Comparison of ENCODE assay signal across 8 cellular contexts in genomic region chr19:39413903-39414608, GRCh38. TPM values are rescaled to one million over a fixed set of nuclear protein-coding genes. Genes with fewer than 3 reads are reported as not detected.
A peak's percentile ranks its signal among the peaks of the same experiment; 100 is the strongest.
DNase-seq lines count a peak whose midpoint lies in the region; ATAC-seq lines count a peak whose summit lies in the region.

No MANE protein-coding gene starts in this region.

- no peaks in the 10 kb centered on the region for H3K36me3 ChIP-seq in CD8-positive, alpha-beta memory T cell (ENCODE audit: insufficient read depth, low read length)
- H3K36me3 ChIP-seq in aorta (ENCODE audit: control insufficient read depth in 1 of 2, insufficient read depth in 2 of 2, low read length in 1 of 2): peaks cover 0 to 2% of the 10 kb centered on the region in 2 donors

- ATAC-seq in aorta (ENCODE audit: low FRiP score): no peak
- ATAC-seq in HG03521 (IDR thresholded peaks at IDR 0.05; ENCODE audit: unreplicated experiment): no peak

- peaks cover 0 to 18% of the 10 kb centered on the region in 2 donors for H3K27me3 Mint-ChIP-seq in CD8-positive, alpha-beta memory T cell
- H3K27me3 Mint-ChIP-seq in IgD-negative memory B cell: peaks cover 2% of the 10 kb centered on the region

- WGBS in aorta, 2 donors: 9 to 13% methylated on average over 18 of the region's 18 CpGs

- H3K4me1 ChIP-seq in CD8-positive, alpha-beta memory T cell (ENCODE audit: insufficient read depth, low read length): peaks cover 28% of the 10 kb centered on the region
- no peaks in the 10 kb centered on the region for H3K4me1 ChIP-seq in aorta (ENCODE audit: control insufficient read depth in 1 of 2, insufficient read depth in 2 of 2, low read length in 2 of 2)

- peak overlapping the region; percentile 74 to 93 (median 85) for H3K4me3 Mint-ChIP-seq in CD8-positive, alpha-beta memory T cell
- H3K4me3 Mint-ChIP-seq in IgD-negative memory B cell: peak overlapping the region; percentile 81 to 94 (median 85)

- H3K27me3 ChIP-seq in CD8-positive, alpha-beta memory T cell (ENCODE audit: insufficient read depth, low read length, poor library complexity, severe bottlenecking): no peaks in the 10 kb centered on the region
- H3K27me3 ChIP-seq in aorta (ENCODE audit: control insufficient read depth in 1 of 2, insufficient read depth in 2 of 2, low read length in 1 of 2): no peaks in the 10 kb centered on the region

- no peak overlapping the region for H3K27ac ChIP-seq in CD8-positive, alpha-beta memory T cell (ENCODE audit: low read depth, low read length)
- peak overlapping the region; percentile 67 for H3K27ac ChIP-seq in caudate nucleus (ENCODE audit: low read depth, low read length)
- peak overlapping the region in 1 of 2 donors; percentile 77 for H3K27ac ChIP-seq in aorta (ENCODE audit: low read depth in 1 of 2, low read length in 2 of 2)

- H3K9me3 ChIP-seq in CD8-positive, alpha-beta memory T cell (ENCODE audit: low read length): no peaks in the 10 kb centered on the region
- H3K9me3 ChIP-seq in aorta (ENCODE audit: control insufficient read depth, low read length): no peaks in the 10 kb centered on the region

- peak overlapping the region; percentile 34 for H3K4me3 ChIP-seq in CD8-positive, alpha-beta memory T cell (ENCODE audit: low read length)
- peak overlapping the region; percentile 75 to 89 for H3K4me3 ChIP-seq in aorta (ENCODE audit: low read length in 2 of 2)

- DNase-seq in CD8-positive, alpha-beta memory T cell: peak in 1 of 5 donors; percentile 57
- DNase-seq in caudate nucleus (lab: John Stamatoyannopoulos, UW) (no peak), lung microvascular endothelial cell (ENCODE audit: low read depth in 2 of 2) (peak; percentile 62 to 67), aorta (peak; percentile 63 to 84)
- no peak for DNase-seq in activated CD4-positive, CD25-positive, alpha-beta regulatory T cell treated with anti-CD3 and anti-CD28 coated beads, Interleukin-2, amount 50 U/mL, for 72 hours
- no peak for DNase-seq in activated CD4-positive, alpha-beta T cell treated with anti-CD3 and anti-CD28 coated beads for 4 hours

- peaks cover 0 to 50% (median 3%) of the 10 kb centered on the region in 3 donors for H3K36me3 Mint-ChIP-seq in CD8-positive, alpha-beta memory T cell
- H3K36me3 Mint-ChIP-seq in IgD-negative memory B cell: peaks cover 4% of the 10 kb centered on the region

- peak overlapping the region; percentile 88 to 96 (median 92) for H3K27ac Mint-ChIP-seq in CD8-positive, alpha-beta memory T cell
- peak overlapping the region; percentile 80 to 100 (median 95) for H3K27ac Mint-ChIP-seq in IgD-negative memory B cell

- intact Hi-C loops in aorta (cut with DNase I): loop anchor here (2.0 kb wide), 2 partner anchors 15 to 31 kb away; partner anchors contain the start of gene SUPT5H (in 1 of the 2)

- H3K4me1 Mint-ChIP-seq in CD8-positive, alpha-beta memory T cell: peaks cover 34 to 43% (median 38%) of the 10 kb centered on the region in 3 donors
- H3K4me1 Mint-ChIP-seq in IgD-negative memory B cell: peaks cover 23 to 25% (median 24%) of the 10 kb centered on the region in 3 donors

- H3K9me3 Mint-ChIP-seq in CD8-positive, alpha-beta memory T cell: peaks cover 0 to 11% (median 2%) of the 10 kb centered on the region in 5 donors
- H3K9me3 Mint-ChIP-seq in IgD-negative memory B cell: peaks cover 0 to 2% (median 0%) of the 10 kb centered on the region in 3 donors

- CTCF ChIA-PET in CD8-positive, alpha-beta memory T cell (lab: Charles Lee): interaction anchor here (1.5 to 1.9 kb wide), 3 partner anchors 16 to 119 kb away, joined by 4 to 8 read pairs (median 7); partner anchors contain the start of genes EID2B and RPS16

- POLR2A ChIA-PET in CD8-positive, alpha-beta memory T cell (lab: Charles Lee): interaction anchor here (1.5 to 1.8 kb wide), 2 partner anchors 10 to 21 kb away, joined by 4 to 9 read pairs; partner anchors contain the start of gene RPS16

RNA-seq across cellular contexts. Expression of gene PLEKHG2, which starts 1.6 kb away (rescaled TPM):
- 10 to 100 TPM; 35.2 to 36.4 TPM for total RNA-seq in CD8-positive, alpha-beta memory T cell
- polyA plus RNA-seq in CD8-positive, alpha-beta memory T cell: 4.0 TPM
- polyA plus RNA-seq in IgD-negative memory B cell: 6.5 TPM
- total RNA-seq in lung microvascular endothelial cell: 10.1 and 10.5 TPM in 2 replicates
- 10 to 100 TPM; 86.4 to 98.1 TPM for total RNA-seq in aorta
- polyA plus RNA-seq in aorta: 10 to 100 TPM; 15.3 to 74.4 TPM

RNA-seq across cellular contexts. Expression of gene ZFP36, which starts 7.4 kb away (rescaled TPM):
- 10 to 100 TPM; 32.8 to 36.4 TPM for total RNA-seq in CD8-positive, alpha-beta memory T cell
- polyA plus RNA-seq in CD8-positive, alpha-beta memory T cell: 355 TPM
- polyA plus RNA-seq in IgD-negative memory B cell (579 TPM), aorta (100 to 1,000 TPM; 124 to 360 TPM)
- total RNA-seq in lung microvascular endothelial cell (0.44 and 4.0 TPM in 2 replicates), aorta (100 to 1,000 TPM; 205 to 955 TPM)

RNA-seq across cellular contexts. Expression of gene RPS16, which starts 21.7 kb away (rescaled TPM):
- 1,000 to 10,000 TPM; 2,654 to 2,668 TPM for total RNA-seq in CD8-positive, alpha-beta memory T cell
- 1,795 TPM for polyA plus RNA-seq in CD8-positive, alpha-beta memory T cell
- polyA plus RNA-seq in IgD-negative memory B cell (2,255 TPM), aorta (1,000 to 10,000 TPM; 3,270 to 4,459 TPM)
- total RNA-seq in lung microvascular endothelial cell (200 and 211 TPM in 2 replicates), aorta (1,000 to 10,000 TPM; 1,268 to 1,273 TPM)

RNA-seq across cellular contexts. Expression of gene MED29, which starts 22.9 kb away (rescaled TPM):
- 10 to 100 TPM; 39.3 to 39.6 TPM for total RNA-seq in CD8-positive, alpha-beta memory T cell
- 56.8 TPM for polyA plus RNA-seq in CD8-positive, alpha-beta memory T cell
- polyA plus RNA-seq in IgD-negative memory B cell: 68.7 TPM
- 11.1 and 13.5 TPM in 2 replicates for total RNA-seq in lung microvascular endothelial cell
- 10 to 100 TPM; 28.9 to 35.1 TPM for total RNA-seq in aorta
- polyA plus RNA-seq in aorta: 10 to 100 TPM; 26.0 to 29.7 TPM

RNA-seq across cellular contexts. Expression of gene PAF1, which starts 23.1 kb away (rescaled TPM):
- 10 to 100 TPM; 44.6 to 46.9 TPM for total RNA-seq in CD8-positive, alpha-beta memory T cell
- polyA plus RNA-seq in CD8-positive, alpha-beta memory T cell: 50.2 TPM
- 64.1 TPM for polyA plus RNA-seq in IgD-negative memory B cell
- total RNA-seq in lung microvascular endothelial cell: 20.5 and 23.6 TPM in 2 replicates
- total RNA-seq in aorta: 10 to 100 TPM; 33.9 to 34.5 TPM
- 10 to 100 TPM; 27.7 to 43.8 TPM for polyA plus RNA-seq in aorta

Comparison
In these comparisons a context has a peak if more than half of its experiments do, and no peak if none do; other contexts are left out.
1. DNase-seq: peak in lung microvascular endothelial cell (2 of 2) and aorta (2 of 2); none in caudate nucleus (0 of 61), activated CD4-positive, CD25-positive, alpha-beta regulatory T cell treated with anti-CD3 and anti-CD28 coated beads, Interleukin-2, amount 50 U/mL, for 72 hours (single experiment) and activated CD4-positive, alpha-beta T cell treated with anti-CD3 and anti-CD28 coated beads for 4 hours (0 of 2).
2. RNA of gene ZFP36, which starts 7.4 kb away (total RNA-seq): 205 to 955 TPM in aorta; 32.8 to 36.4 TPM in CD8-positive, alpha-beta memory T cell and 0.44 to 4.0 TPM in lung microvascular endothelial cell; every median in the first group is over 4 times any median in the second.